In the genomic region with DNA sequence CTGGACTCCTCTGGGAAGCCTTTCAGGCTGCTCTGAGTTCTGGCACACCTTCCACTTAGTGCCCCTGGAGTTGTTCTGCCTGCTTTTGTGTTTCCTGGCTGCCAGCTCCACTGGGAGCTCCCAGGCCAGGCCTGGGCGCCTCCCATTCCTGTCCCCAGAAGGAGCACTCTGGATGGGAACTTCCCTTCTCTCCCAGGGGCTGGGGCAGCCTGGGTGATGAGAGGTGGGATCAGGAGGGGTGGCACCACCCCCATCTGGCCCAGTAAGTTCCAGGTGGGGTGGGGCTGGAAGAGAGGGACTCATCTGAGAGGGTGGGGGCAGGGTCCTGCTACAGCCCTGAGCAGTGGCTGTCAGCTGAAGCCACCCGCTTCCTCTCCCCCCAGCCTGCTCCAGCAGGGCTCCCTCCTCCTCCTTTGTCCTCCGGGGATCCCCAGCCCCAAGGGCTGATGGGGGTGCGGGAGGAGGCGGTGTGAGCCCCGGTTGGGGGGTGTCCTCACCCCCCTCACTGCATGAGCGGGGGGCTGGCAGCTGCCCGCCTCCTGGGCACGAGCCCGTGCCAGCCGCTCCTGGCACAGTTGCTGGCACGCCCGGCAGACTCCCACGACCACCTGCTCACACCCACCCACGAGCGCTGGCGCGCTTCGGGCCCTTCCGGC, we compare ENCODE assay signal across 8 cellular contexts. TPM values are rescaled to one million over a fixed set of nuclear protein-coding genes. Genes with fewer than 3 reads are reported as not detected.
DNase-seq lines count a peak whose midpoint lies in the region; ATAC-seq and TF ChIP-seq lines count a peak whose summit lies in the region.

No MANE protein-coding gene starts in this region.

- TF ChIP-seq CTCF in A673 (conservative IDR thresholded peaks at IDR 0.05; ENCODE audit: low read depth, low read length) (no peak), GM23338 (conservative IDR thresholded peaks at IDR 0.05; ENCODE audit: low read depth in 2 of 2) (no peak), Peyer's patch (IDR thresholded peaks at IDR 0.05) (no peak)

- H3K27ac ChIP-seq in A673 (ENCODE audit: low read depth, low read length, poor library complexity, severe bottlenecking): peak overlapping the region; percentile 82
- H3K27ac ChIP-seq in GM23338 (ENCODE audit: low read depth): no peak overlapping the region
- H3K27ac ChIP-seq in Peyer's patch: peak overlapping the region in 1 of 4 donors; percentile 9
- peak overlapping the region; percentile 38 for H3K27ac ChIP-seq in right cardiac atrium (ENCODE audit: low read length)
- peak overlapping the region; percentile 53 for H3K27ac ChIP-seq in stomach smooth muscle (ENCODE audit: low read length)

- H3K79me2 ChIP-seq in GM23338 (replicated peaks; ENCODE audit: insufficient read depth): no peaks in the 10 kb centered on the region

- H3K9me3 ChIP-seq in A673 (ENCODE audit: low read depth, low read length, poor library complexity, severe bottlenecking): no peaks in the 10 kb centered on the region
- no peaks in the 10 kb centered on the region for H3K9me3 ChIP-seq in Peyer's patch
- H3K9me3 ChIP-seq in right cardiac atrium (ENCODE audit: control insufficient read depth, low read length): no peaks in the 10 kb centered on the region
- H3K9me3 ChIP-seq in stomach smooth muscle (ENCODE audit: control insufficient read depth in 2 of 2, low read length in 2 of 2): no peaks in the 10 kb centered on the region

- H2AFZ ChIP-seq in GM23338: 0 out of 2 replicates have a peak overlapping the region, but pooled peaks have one; percentile 74

- CTCF ChIA-PET in A673 (lab: Charles Lee): interaction anchor here (0.6 kb wide), 1 partner anchor 84 kb away, joined by 4 read pairs; no protein-coding TSS in a partner anchor

- peaks cover 58% of the 10 kb centered on the region for H3K4me1 Mint-ChIP-seq in GM23338
- no peaks in the 10 kb centered on the region for H3K4me1 Mint-ChIP-seq in activated T-helper 2 cell treated with anti-CD3 and anti-CD28 coated beads, Interferon-gamma antibody, Interleukin-2, Interleukin-4, amounts not matched to agents 10 μg/mL and 5 μg/mL and 100 μg/mL, durations not matched to agents 14 hours and 24 hours and 36 hours (ENCODE audit: low read depth)

- no peaks in the 10 kb centered on the region for H3F3A ChIP-seq in GM23338 (replicated peaks; ENCODE audit: low read depth)

- peaks cover 54% of the 10 kb centered on the region for H3K27me3 Mint-ChIP-seq in GM23338 (ENCODE audit: insufficient read depth, low read depth, poor library complexity)
- peaks cover 60% of the 10 kb centered on the region for H3K27me3 Mint-ChIP-seq in activated T-helper 2 cell treated with anti-CD3 and anti-CD28 coated beads, Interferon-gamma antibody, Interleukin-2, Interleukin-4, amounts not matched to agents 10 μg/mL and 5 μg/mL and 100 μg/mL, durations not matched to agents 14 hours and 24 hours and 36 hours (ENCODE audit: low read depth)

- intact Hi-C loops in A673 (cut with micrococcal nuclease; ENCODE audit: unreplicated experiment) (no loop called here), right cardiac atrium (cut with DNase I) (no loop called here)
- intact Hi-C loops in activated T-helper 2 cell treated with anti-CD3 and anti-CD28 coated beads, Interferon-gamma antibody, Interleukin-2, Interleukin-4, amounts not matched to agents 10 μg/mL and 5 μg/mL and 100 μg/mL, durations not matched to agents 14 hours and 24 hours and 36 hours (cut with micrococcal nuclease): loop anchor here (2.0 kb wide), 1 partner anchor 15 kb away; no protein-coding TSS in a partner anchor

- H3K4me2 ChIP-seq in GM23338: peak overlapping the region; percentile 95

- peak; percentile 63 for DNase-seq in A673 (ENCODE audit: low spot score)
- DNase-seq in GM23338 (ENCODE audit: low spot score): peak; percentile 57
- no peak for DNase-seq in Peyer's patch
- DNase-seq in right cardiac atrium: no peak
- DNase-seq in activated T-helper 2 cell treated with anti-CD3 and anti-CD28 coated beads, Interferon-gamma antibody, Interleukin-2, Interleukin-4, amounts not matched to agents 10 μg/mL and 5 μg/mL and 100 μg/mL, durations not matched to agents 14 hours and 24 hours and 36 hours (ENCODE audit: low spot score): no peak

- WGBS in right cardiac atrium: 4% methylated on average over 20 of the region's 20 CpGs

- no peaks in the 10 kb centered on the region for H3K9me3 Mint-ChIP-seq in GM23338
- H3K9me3 Mint-ChIP-seq in activated T-helper 2 cell treated with anti-CD3 and anti-CD28 coated beads, Interferon-gamma antibody, Interleukin-2, Interleukin-4, amounts not matched to agents 10 μg/mL and 5 μg/mL and 100 μg/mL, durations not matched to agents 14 hours and 24 hours and 36 hours: no peaks in the 10 kb centered on the region

- ATAC-seq in GM23338 (peak; percentile 11), right cardiac atrium (no peak), GM21723 (IDR thresholded peaks at IDR 0.05; ENCODE audit: unreplicated experiment) (no peak), HG02642 (IDR thresholded peaks at IDR 0.05; ENCODE audit: poor library complexity, unreplicated experiment) (no peak)

- POLR2A ChIA-PET in A673 (lab: Charles Lee; ENCODE audit: low non-redundant PET): no interaction called here

- no peak overlapping the region for H3K27ac Mint-ChIP-seq in GM23338
- H3K27ac Mint-ChIP-seq in activated T-helper 2 cell treated with anti-CD3 and anti-CD28 coated beads, Interferon-gamma antibody, Interleukin-2, Interleukin-4, amounts not matched to agents 10 μg/mL and 5 μg/mL and 100 μg/mL, durations not matched to agents 14 hours and 24 hours and 36 hours: no peak overlapping the region

- H3K4me3 Mint-ChIP-seq in GM23338: peak overlapping the region; percentile 65
- no peak overlapping the region for H3K4me3 Mint-ChIP-seq in activated T-helper 2 cell treated with anti-CD3 and anti-CD28 coated beads, Interferon-gamma antibody, Interleukin-2, Interleukin-4, amounts not matched to agents 10 μg/mL and 5 μg/mL and 100 μg/mL, durations not matched to agents 14 hours and 24 hours and 36 hours (ENCODE audit: low read depth)

- H3K36me3 ChIP-seq in A673 (ENCODE audit: insufficient read depth, low read length, poor library complexity, severe bottlenecking) (peaks cover 4% of the 10 kb centered on the region), GM23338 (ENCODE audit: insufficient read depth) (no peaks in the 10 kb centered on the region), Peyer's patch (no peaks in the 10 kb centered on the region), stomach smooth muscle (ENCODE audit: control insufficient read depth in 2 of 2, insufficient read depth in 2 of 2, low read length in 2 of 2) (no peaks in the 10 kb centered on the region)

- H4K20me1 ChIP-seq in GM23338 (replicated peaks; ENCODE audit: insufficient read depth): no peaks in the 10 kb centered on the region; the same call in 1 of the 2 replicates

- H3K9ac ChIP-seq in stomach smooth muscle (ENCODE audit: low read length in 2 of 2): peak overlapping the region; percentile 13 to 22

- H3K4me3 ChIP-seq in A673 (ENCODE audit: low read depth, low read length, poor library complexity, severe bottlenecking) (peak overlapping the region; percentile 59), GM23338 (peak overlapping the region; percentile 80), Peyer's patch (peak overlapping the region; percentile 22 to 53 (median 42)), right cardiac atrium (ENCODE audit: low read length) (peak overlapping the region; percentile 55), stomach smooth muscle (ENCODE audit: low read length in 2 of 2) (peak overlapping the region; percentile 9 to 72)

- no peak for TF ChIP-seq POLR2A in Peyer's patch (IDR thresholded peaks at IDR 0.05)

- H3K4me1 ChIP-seq in A673 (ENCODE audit: insufficient read depth, low read length, poor library complexity, severe bottlenecking) (peaks cover 44% of the 10 kb centered on the region), GM23338 (ENCODE audit: insufficient read depth) (peaks cover 49% of the 10 kb centered on the region), Peyer's patch (peaks cover 4 to 32% (median 16%) of the 10 kb centered on the region in 4 donors), right cardiac atrium (ENCODE audit: control insufficient read depth, insufficient read depth, low read length) (no peaks in the 10 kb centered on the region), stomach smooth muscle (ENCODE audit: control insufficient read depth, insufficient read depth, low read length) (peaks cover 45% of the 10 kb centered on the region)

- no peaks in the 10 kb centered on the region for H3K9me2 ChIP-seq in GM23338 (ENCODE audit: insufficient read depth)

- no TSS peak for BruUV-seq in A673 (replicated peaks; lab: Mats Ljungman, UMichigan)

- H3K27me3 ChIP-seq in A673 (replicated peaks; ENCODE audit: insufficient read depth, low read depth, low read length, poor library complexity) (no peaks in the 10 kb centered on the region), GM23338 (ENCODE audit: insufficient read depth) (peaks cover 70% of the 10 kb centered on the region), Peyer's patch (peaks cover 0 to 4% of the 10 kb centered on the region in 2 donors), right cardiac atrium (ENCODE audit: control insufficient read depth, insufficient read depth) (no peaks in the 10 kb centered on the region), stomach smooth muscle (ENCODE audit: control insufficient read depth in 1 of 2, insufficient read depth in 2 of 2, low read length in 2 of 2) (peaks cover 0 to 8% of the 10 kb centered on the region in 2 donors)

- H3K36me3 Mint-ChIP-seq in GM23338 (ENCODE audit: low read depth): no peaks in the 10 kb centered on the region
- no peaks in the 10 kb centered on the region for H3K36me3 Mint-ChIP-seq in activated T-helper 2 cell treated with anti-CD3 and anti-CD28 coated beads, Interferon-gamma antibody, Interleukin-2, Interleukin-4, amounts not matched to agents 10 μg/mL and 5 μg/mL and 100 μg/mL, durations not matched to agents 14 hours and 24 hours and 36 hours (ENCODE audit: low read depth)

TF ChIP-seq in GM23338, 12 proteins besides CTCF, POLR2A, EP300 and RAD21:
- TF ChIP-seq POLR2AphosphoS5 (IDR thresholded peaks at IDR 0.05; ENCODE audit: low read depth): no peak

RNA-seq across cellular contexts. Expression of a gene that starts 4.7 kb away (rescaled TPM):
- total RNA-seq in A673 (2021): 6.1 and 7.6 TPM in 2 replicates
- total RNA-seq in GM23338 (2014; rRNA removed; shearing (Covaris generic)): 4.2 and 4.5 TPM in 2 replicates
- polyA plus RNA-seq in GM23338 (2016; fragmentation: Nextera tagmentation; extraction: Ambion mirVana): 0.66 and 0.68 TPM in 2 replicates
- 1 to 10 TPM in 1 of 4 donors, under 1 TPM in 1, not detected in 2; 0.53 to 1.1 TPM for total RNA-seq in Peyer's patch
- 1 to 10 TPM; 1.9 to 7.0 (median 5.3) TPM for total RNA-seq in right cardiac atrium
- 1.1 TPM for polyA plus RNA-seq in right cardiac atrium
- 0.11 and 0.16 TPM in 2 replicates for total RNA-seq in activated T-helper 2 cell treated with anti-CD3 and anti-CD28 coated beads, Interferon-gamma antibody, Interleukin-2, Interleukin-4, amounts not matched to agents 10 μg/mL and 5 μg/mL and 100 μg/mL, durations not matched to agents 14 hours and 24 hours and 36 hours

Comparison
In these comparisons a context has a peak if more than half of its experiments do, and no peak if none do; other contexts are left out.
1. DNase-seq: peak in A673 (single experiment) and GM23338 (single experiment); none in Peyer's patch (0 of 3), right cardiac atrium (0 of 3) and activated T-helper 2 cell treated with anti-CD3 and anti-CD28 coated beads, Interferon-gamma antibody, Interleukin-2, Interleukin-4, amounts not matched to agents 10 μg/mL and 5 μg/mL and 100 μg/mL, durations not matched to agents 14 hours and 24 hours and 36 hours (single experiment).
2. Peak in every context shown above with its lines, with median percentiles within 50 percentile points of each other: H3K4me3 ChIP-seq.